Comparison of ENCODE assay signal across 11 cellular contexts in genomic region chr17:46159686-46160085, GRCh38. TPM values are rescaled to one million over a fixed set of nuclear protein-coding genes. Genes with fewer than 3 reads are reported as not detected.
A peak's percentile ranks its signal among the peaks of the same experiment; 100 is the strongest.
DNase-seq lines count a peak whose midpoint lies in the region; ATAC-seq, FAIRE-seq and TF ChIP-seq lines count a peak whose summit lies in the region.
"Had no signal": no experiment of that assay in that cellular context is flagged by ENCODE, and none has a peak within 500 bp of the region (broad histone marks: within the 10 kb centered on the region; RNA-seq: fewer than 3 reads in every experiment).

No MANE protein-coding gene starts in this region.

- H3K27me3 Mint-ChIP-seq in memory B cell: no peaks in the 10 kb centered on the region
- H3K27me3 Mint-ChIP-seq in stimulated activated memory B cell treated with anti-CD40 and anti-IgM and Interleukin-4, amounts not matched to agents 10 μg/mL and 1 μg/mL and 100 μg/mL, for 72 hours: no peaks in the 10 kb centered on the region

- H3K79me2 ChIP-seq in GM12878 (ENCODE audit: control insufficient read depth, insufficient read depth, low read length): peaks cover 99% of the 10 kb centered on the region

- H3K9me3 Mint-ChIP-seq in memory B cell: no peaks in the 10 kb centered on the region
- no peaks in the 10 kb centered on the region for H3K9me3 Mint-ChIP-seq in stimulated activated memory B cell treated with anti-CD40 and anti-IgM and Interleukin-4, amounts not matched to agents 10 μg/mL and 1 μg/mL and 100 μg/mL, for 72 hours

- H4K20me1 ChIP-seq in GM12878 (ENCODE audit: control insufficient read depth, insufficient read depth): peaks cover 12% of the 10 kb centered on the region

- no peak for ATAC-seq in GM12878
- ATAC-seq in memory B cell (ENCODE audit: low read depth): no peak
- ATAC-seq in stimulated activated memory B cell treated with anti-CD40 and anti-IgM and Interleukin-4, amounts not matched to agents 10 μg/mL and 1 μg/mL and 100 μg/mL, for 72 hours: no peak
- no peak for ATAC-seq in GM21381 (IDR thresholded peaks at IDR 0.05; ENCODE audit: unreplicated experiment)

- CTCF ChIA-PET in GM12878 (lab: Yijun Ruan, JAX): interaction anchor here (0.8 to 7.4 kb wide), 11 partner anchors 8 to 144 kb away, joined by 3 to 64 read pairs (median 7); partner anchors contain the start of gene KANSL1

- H2AFZ ChIP-seq in GM12878 (ENCODE audit: control insufficient read depth, low read depth, low read length): no peak overlapping the region

- no peak overlapping the region for H3K9ac ChIP-seq in GM12878 (ENCODE audit: control insufficient read depth, insufficient read depth, low read length)

- H3K9me3 ChIP-seq in GM12878 (replicated peaks; ENCODE audit: control insufficient read depth, insufficient read depth, low read length): no peaks in the 10 kb centered on the region

- H3K27ac Mint-ChIP-seq in memory B cell: peak overlapping the region; percentile 68
- H3K27ac Mint-ChIP-seq in stimulated activated memory B cell treated with anti-CD40 and anti-IgM and Interleukin-4, amounts not matched to agents 10 μg/mL and 1 μg/mL and 100 μg/mL, for 72 hours: no peak overlapping the region

- 58% methylated on average over 2 of the region's 2 CpGs for WGBS in GM12878 (ENCODE audit: insufficient coverage, insufficient replicate concordance, low lambda C conversion rate, missing lambda C conversion rate)

- TF ChIP-seq POLR2A in H54 (IDR thresholded peaks at IDR 0.05; ENCODE audit: low read depth, low read length) (no peak), GM12878 (IDR thresholded peaks at IDR 0.05; ENCODE audit: low read depth, low read length) (no peak)

- H3K36me3 ChIP-seq in GM12878 (ENCODE audit: control insufficient read depth in 2 of 2, insufficient read depth in 2 of 2, low read length in 1 of 2): peaks cover 3% of the 10 kb centered on the region in 2 experiments; a peak in 2 of 4 replicates

- H3K4me3 ChIP-seq in GM12878: no peak overlapping the region

- H3K27me3 ChIP-seq in GM12878 (replicated peaks in 1 of 2; ENCODE audit: control insufficient read depth in 2 of 2, insufficient read depth in 2 of 2, low read length in 1 of 2): no peaks in the 10 kb centered on the region

- no TSS peak for BruUV-seq in GM12878 (replicated peaks; lab: Mats Ljungman, UMichigan)

- RAD21 ChIA-PET in GM12878 (lab: Charles Lee; ENCODE audit: unreplicated experiment): interaction anchor here (1.9 to 11.0 kb wide), 2 partner anchors 15 to 18 kb away, joined by 4 to 130 read pairs; no protein-coding TSS in a partner anchor

- peaks cover 8% of the 10 kb centered on the region for H3K36me3 Mint-ChIP-seq in memory B cell
- peaks cover 23% of the 10 kb centered on the region for H3K36me3 Mint-ChIP-seq in stimulated activated memory B cell treated with anti-CD40 and anti-IgM and Interleukin-4, amounts not matched to agents 10 μg/mL and 1 μg/mL and 100 μg/mL, for 72 hours

- peaks cover 59% of the 10 kb centered on the region for H3K4me1 ChIP-seq in GM12878 (ENCODE audit: control insufficient read depth, insufficient read depth, low read length)

- no peak for TF ChIP-seq RAD21 in GM12878 (IDR thresholded peaks at IDR 0.05; ENCODE audit: insufficient read depth, low read depth, low read length)

- H3K27ac ChIP-seq in GM12878 (ENCODE audit: control insufficient read depth, insufficient read depth): no peak overlapping the region

- no peak overlapping the region for H3K4me3 Mint-ChIP-seq in memory B cell
- no peak overlapping the region for H3K4me3 Mint-ChIP-seq in stimulated activated memory B cell treated with anti-CD40 and anti-IgM and Interleukin-4, amounts not matched to agents 10 μg/mL and 1 μg/mL and 100 μg/mL, for 72 hours

- no peak overlapping the region for H3K4me2 ChIP-seq in GM12878 (ENCODE audit: control insufficient read depth, insufficient read depth)

- intact Hi-C loops in GM12878 (cut with micrococcal nuclease; ENCODE audit: unreplicated experiment): no loop called here

- TF ChIP-seq EP300 in GM12878 (IDR thresholded peaks at IDR 0.05; ENCODE audit: borderline replicate concordance in 1 of 2, control insufficient read depth in 1 of 2, low read depth in 2 of 2, low read length in 2 of 2): no peak

- TF ChIP-seq CTCF in GM12878 (IDR thresholded peaks at IDR 0.05 in 2 of 3, conservative IDR thresholded peaks at IDR 0.05 in 1 of 3; ENCODE audit: control insufficient read depth in 2 of 3, extremely low read depth in 1 of 3, insufficient read depth in 1 of 3, low read depth in 3 of 3, low read length in 3 of 3): no peak

- peak; percentile 82 for DNase-seq in AG08396 (ENCODE audit: low spot score)
- no peak for DNase-seq in H54 (ENCODE audit: insufficient read length, low spot score)
- no peak for DNase-seq in GM12878 (ENCODE audit: low read depth, low spot score)
- no peak for DNase-seq in memory B cell (ENCODE audit: low spot score in 2 of 2)
- no peak for DNase-seq in NCI-H2081 (lab: John Stamatoyannopoulos, UW)
- no peak for DNase-seq in NCI-H1930 (lab: John Stamatoyannopoulos, UW)
- DNase-seq: activated CD4-positive, CD25-positive, alpha-beta regulatory T cell treated with anti-CD3 and anti-CD28 coated beads, Interleukin-2, amount 50 U/mL, for 72 hours; C1 segment of cervical spinal cord had no signal

- SMC1A ChIA-PET in GM12878 (lab: Charles Lee; ENCODE audit: uncharacterized antibody, unreplicated experiment): interaction anchor here (0.9 to 18.2 kb wide), 5 partner anchors 14 to 53 kb away, joined by 3 to 478 read pairs (median 58); no protein-coding TSS in a partner anchor

- peaks cover 62% of the 10 kb centered on the region for H3K4me1 Mint-ChIP-seq in memory B cell
- peaks cover 77% of the 10 kb centered on the region for H3K4me1 Mint-ChIP-seq in stimulated activated memory B cell treated with anti-CD40 and anti-IgM and Interleukin-4, amounts not matched to agents 10 μg/mL and 1 μg/mL and 100 μg/mL, for 72 hours

- in situ Hi-C loops in GM12878 (cut with MboI): no loop called here

- FAIRE-seq in H54 (lab: Jason Lieb, UNC) (peak; percentile 64), GM12878 (lab: Jason Lieb, UNC) (no peak)
- FAIRE-seq: keratinocyte had no signal

- POLR2A ChIA-PET in GM12878 (lab: Charles Lee): interaction anchor here (0.6 to 8.1 kb wide), 5 partner anchors 14 to 26 kb away, joined by 3 to 124 read pairs (median 3); no protein-coding TSS in a partner anchor

TF ChIP-seq in GM12878, 131 proteins besides CTCF, POLR2A, EP300 and RAD21:
- TF ChIP-seq KLF5 (IDR thresholded peaks at IDR 0.05; ENCODE audit: partially characterized antibody) (no peak), E2F4 (IDR thresholded peaks at IDR 0.05; ENCODE audit: low read depth, low read length) (0 out of 2 replicates have a peak, but pooled peaks have one; percentile 21), CHD1 (IDR thresholded peaks at IDR 0.05; ENCODE audit: low read depth, low read length) (no peak), MLLT1 (IDR thresholded peaks at IDR 0.05) (no peak), ZSCAN29 (IDR thresholded peaks at IDR 0.05) (no peak), RUNX3 (IDR thresholded peaks at IDR 0.05; ENCODE audit: low read length) (peak; percentile 80), RAD51 (IDR thresholded peaks at IDR 0.05) (no peak), RCOR1 (conservative IDR thresholded peaks at IDR 0.05; ENCODE audit: low read depth, low read length) (no peak), EGR1 (IDR thresholded peaks at IDR 0.05; ENCODE audit: borderline replicate concordance in 1 of 2, low read depth in 2 of 2, low read length in 2 of 2) (peak in 1 of 2 experiments; percentile 79; a peak in 1 of 3 replicates), TCF12 (IDR thresholded peaks at IDR 0.05; ENCODE audit: low read depth, low read length) (no peak), CHD2 (IDR thresholded peaks at IDR 0.05; ENCODE audit: borderline replicate concordance, low read depth, low read length) (no peak)
TF ChIP-seq in GM12878: peak in this region for 3.

RNA-seq across cellular contexts. Expression of gene KANSL1, which starts 33.5 kb away (rescaled TPM):
- total RNA-seq in GM12878 (2013; cell fraction: nucleolus; rRNA removed): 808 and 890 TPM in 2 replicates
- total RNA-seq in GM12878 (2014; rRNA removed) (38.1 and 41.9 TPM in 2 replicates), GM12878 (2014; rRNA removed; fragmentation: Illumina TruSeq; extraction: Trizol) (55.1 and 58.9 TPM in 2 replicates), GM12878 (2021) (53.1 and 60.6 TPM in 2 replicates)
- polyA plus RNA-seq in GM12878 (2011; ENCODE audit: low read depth): 19.3 TPM
- polyA plus RNA-seq in GM12878 (2011; rRNA removed) (29.8 and 35.5 TPM in 2 replicates), GM12878 (2014; fragmentation: Illumina TruSeq; extraction: Trizol) (27.4 and 30.2 TPM in 2 replicates), GM12878 (2014; fragmentation: Nextera tagmentation; extraction: Ambion mirVana) (1 to 10 TPM; 4.7 to 8.8 TPM), GM12878 (2014; rRNA removed) (21.8 and 28.6 TPM in 2 replicates), GM12878 (2016; fragmentation: Nextera tagmentation; extraction: Ambion mirVana) (10 to 100 TPM; 17.9 to 22.1 TPM)
- polyA plus RNA-seq in GM12878 (2011; cell fraction: cytosol; rRNA removed): 19.6 and 36.4 TPM in 2 replicates
- 91.2 and 109 TPM in 2 replicates for polyA plus RNA-seq in GM12878 (2011; cell fraction: nucleus; rRNA removed)
- 21.5 and 25.3 TPM in 2 replicates for polyA plus RNA-seq in GM12878 (2012)
- polyA minus RNA-seq in GM12878 (2011; rRNA and poly(A)+ RNA removed): 165 and 213 TPM in 2 replicates
- polyA minus RNA-seq in GM12878 (2011; cell fraction: cytosol; rRNA and poly(A)+ RNA removed): 49.7 and 57.3 TPM in 2 replicates
- 183 and 241 TPM in 2 replicates for polyA minus RNA-seq in GM12878 (2011; cell fraction: nucleus; rRNA and poly(A)+ RNA removed)
